Comparison of ENCODE assay signal across 22 cellular contexts in genomic region chr6:34357937-34358336, GRCh38.
"Had no signal": no experiment of that assay in that cellular context is flagged by ENCODE, and none has a peak within 500 bp of the region (broad histone marks: within the 10 kb centered on the region; RNA-seq: fewer than 3 reads in every experiment).

No MANE protein-coding gene starts in this region.

- H3K9me3 ChIP-seq: adrenal gland, breast epithelium, MG63 had no signal

- H3K27me3 ChIP-seq: adrenal gland, breast epithelium, MG63 had no signal

- H3K36me3 Mint-ChIP-seq: activated naive CD4-positive, alpha-beta T cell treated with anti-CD3 and anti-CD28 coated beads, Interleukin-2, amount 10 ng/mL, durations not matched to agents 7 days and 5 days had no signal

- H3K36me3 ChIP-seq: adrenal gland, breast epithelium, MG63 had no signal

- H3K4me3 ChIP-seq: adrenal gland, breast epithelium, MG63 had no signal

- DNase-seq: activated B cell treated with CpG ODN at 0.5 μM for 24 hours; activated CD4-positive, alpha-beta T cell treated with anti-CD3 and anti-CD28 coated beads, Interleukin-2, amount 50 U/mL, for 1 hour; activated CD8-positive, alpha-beta memory T cell treated with anti-CD3 and anti-CD28 coated beads, Interleukin-2, amount 50 U/mL, for 4 hours; activated CD8-positive, alpha-beta T cell treated with anti-CD3 and anti-CD28 coated beads for 36 hours; activated gamma-delta T cell treated with Interleukin-2 at 50 U/mL for 16 hours; activated naive CD4-positive, alpha-beta T cell treated with anti-CD3 and anti-CD28 coated beads, Interleukin-2, amount 10 ng/mL, durations not matched to agents 7 days and 5 days; activated naive CD8-positive, alpha-beta T cell treated with anti-CD3 and anti-CD28 coated beads, Interleukin-2, amount 10 ng/mL, durations not matched to agents 7 days and 5 days; activated T-cell treated with anti-CD3 and anti-CD28 coated beads, Interleukin-2, amount 50 U/mL, for 72 hours; anterior cingulate cortex; caudate nucleus; MV-4-11; NCI-H1417 treated with DMSO at 0.1 percent for 48 hours; NCI-H2107; NK-92 treated with Interleukin-12 subunit alpha and Interleukin-12 subunit beta, amount 100 ng/mL, for 24 hours; SIG-M5; T-helper 17 cell; T-helper 9 cell had no signal

- H3K27ac ChIP-seq: adrenal gland, breast epithelium, KMS-11 had no signal

- H3K4me3 Mint-ChIP-seq: activated B cell treated with CpG ODN at 0.5 μM for 24 hours; activated CD8-positive, alpha-beta T cell treated with anti-CD3 and anti-CD28 coated beads for 36 hours; activated naive CD4-positive, alpha-beta T cell treated with anti-CD3 and anti-CD28 coated beads, Interleukin-2, amount 10 ng/mL, durations not matched to agents 7 days and 5 days; activated naive CD8-positive, alpha-beta T cell treated with anti-CD3 and anti-CD28 coated beads, Interleukin-2, amount 10 ng/mL, durations not matched to agents 7 days and 5 days; activated T-cell treated with anti-CD3 and anti-CD28 coated beads, Interleukin-2, amount 50 U/mL, for 72 hours; T-helper 17 cell had no signal

- H3K27ac Mint-ChIP-seq: activated B cell treated with CpG ODN at 0.5 μM for 24 hours; activated CD8-positive, alpha-beta T cell treated with anti-CD3 and anti-CD28 coated beads for 36 hours; activated naive CD4-positive, alpha-beta T cell treated with anti-CD3 and anti-CD28 coated beads, Interleukin-2, amount 10 ng/mL, durations not matched to agents 7 days and 5 days; activated naive CD8-positive, alpha-beta T cell treated with anti-CD3 and anti-CD28 coated beads, Interleukin-2, amount 10 ng/mL, durations not matched to agents 7 days and 5 days; activated T-cell treated with anti-CD3 and anti-CD28 coated beads, Interleukin-2, amount 50 U/mL, for 72 hours; activated T-helper 2 cell treated with anti-CD3 and anti-CD28 coated beads, Interferon-gamma antibody, Interleukin-2, Interleukin-4, amounts not matched to agents 10 μg/mL and 5 μg/mL and 100 μg/mL, durations not matched to agents 14 hours and 24 hours and 36 hours had no signal

- H3K27me3 Mint-ChIP-seq: activated B cell treated with CpG ODN at 0.5 μM for 24 hours; activated CD8-positive, alpha-beta T cell treated with anti-CD3 and anti-CD28 coated beads for 36 hours; activated naive CD4-positive, alpha-beta T cell treated with anti-CD3 and anti-CD28 coated beads, Interleukin-2, amount 10 ng/mL, durations not matched to agents 7 days and 5 days; activated naive CD8-positive, alpha-beta T cell treated with anti-CD3 and anti-CD28 coated beads, Interleukin-2, amount 10 ng/mL, durations not matched to agents 7 days and 5 days; T-helper 17 cell had no signal

- H3K9ac ChIP-seq: KMS-11 had no signal

- H3K9me3 Mint-ChIP-seq: activated B cell treated with CpG ODN at 0.5 μM for 24 hours; activated CD8-positive, alpha-beta T cell treated with anti-CD3 and anti-CD28 coated beads for 36 hours; activated naive CD4-positive, alpha-beta T cell treated with anti-CD3 and anti-CD28 coated beads, Interleukin-2, amount 10 ng/mL, durations not matched to agents 7 days and 5 days; activated naive CD8-positive, alpha-beta T cell treated with anti-CD3 and anti-CD28 coated beads, Interleukin-2, amount 10 ng/mL, durations not matched to agents 7 days and 5 days; activated T-cell treated with anti-CD3 and anti-CD28 coated beads, Interleukin-2, amount 50 U/mL, for 72 hours; activated T-helper 2 cell treated with anti-CD3 and anti-CD28 coated beads, Interferon-gamma antibody, Interleukin-2, Interleukin-4, amounts not matched to agents 10 μg/mL and 5 μg/mL and 100 μg/mL, durations not matched to agents 14 hours and 24 hours and 36 hours had no signal
